26 cellular contexts compared by ENCODE assay signal in the genomic region with DNA sequence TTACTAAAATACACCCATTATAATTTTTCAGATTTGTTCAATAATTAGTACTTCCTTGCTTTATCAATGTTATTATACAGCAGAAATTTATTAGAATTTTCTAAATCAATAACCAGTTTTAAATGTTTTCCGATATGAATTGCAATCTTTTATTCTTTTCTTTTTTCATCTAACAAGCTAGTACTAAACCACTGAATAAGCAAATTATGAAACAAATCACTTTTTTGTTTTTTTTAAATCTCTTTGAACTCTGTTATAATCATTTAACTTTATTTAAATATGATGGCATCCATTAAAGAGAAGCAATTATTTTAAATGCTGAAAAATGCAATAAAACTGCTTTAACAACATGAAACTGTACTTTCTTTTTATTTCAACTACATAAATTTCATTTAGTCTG.
"Had no signal": no experiment of that assay in that cellular context is flagged by ENCODE, and none has a peak within 500 bp of the region (broad histone marks: within the 10 kb centered on the region; RNA-seq: fewer than 3 reads in every experiment).

No MANE protein-coding gene starts in this region.

- FAIRE-seq: HepG2 had no signal

- DNase-seq: IMR-90, Kasumi-1, MM.1S, NCI-H1048, NCI-H1105, NCI-H1417, NCI-H1436 treated with DMSO at 0.1 percent for 48 hours, NCI-H1694, NCI-H1930, NCI-H2081, NCI-H2107, NCI-H226, NCI-H446, NCI-H510A, NCI-H524 treated with DMSO at 0.1 percent for 48 hours, NCI-H69, NCI-H774, PC-3, SHP77 treated with DMSO at 0.1 percent for 48 hours, SJCRH30, SW 1271, T-cell had no signal

- ATAC-seq: HepG2, Panc1, PC-3, Right ventricle myocardium inferior, T-cell had no signal

- H3K9me3 ChIP-seq: SJCRH30 had no signal

- H3K27me3 ChIP-seq: SJCRH30 had no signal

- H3K4me1 ChIP-seq: SJCRH30 had no signal

- H3K4me2 ChIP-seq: KMS-11 had no signal

- H3K27ac ChIP-seq: KMS-11, SJCRH30 had no signal

- H3K4me3 ChIP-seq: SJCRH30 had no signal
